ENCODE assay signal across 14 cellular contexts in the genomic region with DNA sequence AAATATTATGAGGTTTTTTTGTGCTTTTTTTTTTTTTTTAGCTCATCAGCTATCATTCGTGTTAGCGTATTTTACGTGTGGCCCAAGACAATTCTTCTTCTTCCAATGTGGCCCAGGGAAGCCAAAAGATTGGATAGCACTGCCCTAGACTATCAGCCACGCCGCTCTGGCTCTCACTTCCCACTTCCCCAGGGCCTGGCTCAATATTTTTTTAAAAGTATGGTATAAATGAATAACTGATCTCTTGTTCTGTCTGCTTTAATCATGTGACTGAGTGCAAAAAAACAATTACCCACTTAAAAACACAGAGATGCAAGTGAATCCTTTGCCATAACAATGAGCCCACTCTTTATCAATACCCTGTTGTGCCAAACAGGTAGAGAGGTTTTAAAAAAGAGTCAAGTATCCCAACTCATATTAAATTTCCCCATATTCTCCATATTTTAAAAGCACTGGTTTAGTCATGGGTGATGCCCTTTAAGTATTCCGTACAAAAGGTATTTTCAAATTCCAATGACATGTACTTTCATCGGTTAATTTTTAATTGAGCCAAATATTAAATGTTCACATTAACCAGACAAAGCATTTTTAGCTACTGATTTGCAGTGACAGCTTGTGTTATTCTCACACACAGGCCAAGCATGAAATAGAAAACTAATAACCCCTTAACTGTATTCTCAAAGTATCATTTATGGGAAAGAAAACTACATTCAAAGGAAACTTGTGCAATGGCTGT. TPM values are rescaled to one million over a fixed set of nuclear protein-coding genes. Genes with fewer than 3 reads are reported as not detected.
DNase-seq lines count a peak whose midpoint lies in the region; ATAC-seq and TF ChIP-seq lines count a peak whose summit lies in the region.
"Had no signal": no experiment of that assay in that cellular context is flagged by ENCODE, and none has a peak within 500 bp of the region (broad histone marks: within the 10 kb centered on the region; RNA-seq: fewer than 3 reads in every experiment).

No MANE protein-coding gene starts in this region.

- H3K4me1 ChIP-seq in heart right ventricle: peaks cover 0 to 63% (median 47%) of the 10 kb centered on the region in 9 donors
- peaks cover 16% of the 10 kb centered on the region for H3K4me1 ChIP-seq in mesenchymal stem cell (ENCODE audit: control insufficient read depth, insufficient read depth, low read depth, low read length)
- H3K4me1 ChIP-seq in thymus (ENCODE audit: control insufficient read depth, insufficient read depth, low read length): peaks cover 6% of the 10 kb centered on the region
- H3K4me1 ChIP-seq: HAP-1 had no signal

- no peak overlapping the region for H3K14ac ChIP-seq in mesenchymal stem cell (ENCODE audit: low read length in 2 of 2)

- no peak overlapping the region for H3K18ac ChIP-seq in mesenchymal stem cell (ENCODE audit: low read depth in 1 of 2, low read length in 2 of 2)

- H3K27me3 ChIP-seq in heart right ventricle (no peaks in the 10 kb centered on the region), mesenchymal stem cell (ENCODE audit: control insufficient read depth in 1 of 2, insufficient read depth in 1 of 2, low read length in 2 of 2) (no peaks in the 10 kb centered on the region), thymus (ENCODE audit: control insufficient read depth, insufficient read depth) (no peaks in the 10 kb centered on the region)
- H3K27me3 ChIP-seq: ovary, SJSA1, upper lobe of right lung had no signal

- H3K4me3 Mint-ChIP-seq in T-cell: peak overlapping the region in 1 of 3 donors; percentile 33

- H3K9ac ChIP-seq in mesenchymal stem cell (ENCODE audit: low read length): no peak overlapping the region

- peaks cover 18% of the 10 kb centered on the region for H3K79me1 ChIP-seq in mesenchymal stem cell (replicated peaks; ENCODE audit: low read length, poor library complexity, severe bottlenecking)

- H3K27ac Mint-ChIP-seq in T-cell: peak overlapping the region; percentile 55 to 90

- H2BK15ac ChIP-seq in mesenchymal stem cell (ENCODE audit: low read depth, poor library complexity, severe bottlenecking): no peak overlapping the region

- peaks cover 88 to 94% (median 92%) of the 10 kb centered on the region in 3 donors for H3K4me1 Mint-ChIP-seq in T-cell

- H2AK5ac ChIP-seq in mesenchymal stem cell (ENCODE audit: low read length, severe bottlenecking): no peak overlapping the region

- no peak overlapping the region for H4K91ac ChIP-seq in mesenchymal stem cell (ENCODE audit: low read length)

- 80 to 85% methylated on average over 7 of the region's 7 CpGs for WGBS in heart right ventricle, 2 donors
- 87% methylated on average over 3 of the region's 7 CpGs for WGBS in mesenchymal stem cell
- 96% methylated on average over 7 of the region's 7 CpGs for WGBS in thymus

- H3K9me3 ChIP-seq in heart right ventricle (no peaks in the 10 kb centered on the region), mesenchymal stem cell (ENCODE audit: control insufficient read depth, low read length) (no peaks in the 10 kb centered on the region), thymus (ENCODE audit: control insufficient read depth) (no peaks in the 10 kb centered on the region)
- H3K9me3 ChIP-seq: HAP-1, ovary, SJSA1, upper lobe of right lung had no signal

- H3K36me3 Mint-ChIP-seq in T-cell: peaks cover 20% of the 10 kb centered on the region

- H3K9me3 Mint-ChIP-seq in T-cell: no peaks in the 10 kb centered on the region

- no peak overlapping the region for H2AFZ ChIP-seq in mesenchymal stem cell (ENCODE audit: low read depth, low read length)

- H3K4me3 ChIP-seq in heart right ventricle (no peak overlapping the region), mesenchymal stem cell (ENCODE audit: insufficient read depth in 1 of 2, low read depth in 1 of 2, low read length in 2 of 2) (no peak overlapping the region), thymus (ENCODE audit: low read length) (no peak overlapping the region)
- H3K4me3 ChIP-seq: HAP-1, ovary, SJSA1, upper lobe of right lung had no signal

- POLR2A ChIA-PET in T-cell (lab: Charles Lee): interaction anchor here (0.6 kb wide), 3 partner anchors 11 to 145 kb away, joined by 4 to 6 read pairs (median 4); no protein-coding TSS in a partner anchor

- CTCF ChIA-PET in T-cell (lab: Charles Lee): interaction anchor here (0.6 to 3.2 kb wide), 8 partner anchors 11 to 950 kb away, joined by 3 to 15 read pairs (median 4); no protein-coding TSS in a partner anchor

- DNase-seq in heart right ventricle: no peak
- DNase-seq in left cardiac atrium: no peak
- no peak for DNase-seq in T-cell
- no peak for DNase-seq in mesenchymal stem cell
- DNase-seq: NCI-H1930, upper lobe of right lung, WERI-Rb-1 had no signal

- H3K36me3 ChIP-seq in heart right ventricle: no peaks in the 10 kb centered on the region
- no peaks in the 10 kb centered on the region for H3K36me3 ChIP-seq in mesenchymal stem cell (ENCODE audit: control insufficient read depth in 1 of 2, insufficient read depth in 2 of 2, low read depth in 1 of 2, low read length in 2 of 2)
- H3K36me3 ChIP-seq in thymus (ENCODE audit: control insufficient read depth, insufficient read depth): no peaks in the 10 kb centered on the region
- H3K36me3 ChIP-seq: HAP-1, ovary, SJSA1, upper lobe of right lung, WERI-Rb-1 had no signal

- TF ChIP-seq CTCF in heart right ventricle (IDR thresholded peaks at IDR 0.05): no peak

- H3K23ac ChIP-seq in mesenchymal stem cell (ENCODE audit: low read length in 2 of 2): no peak overlapping the region

- no peak overlapping the region for H4K8ac ChIP-seq in mesenchymal stem cell (ENCODE audit: low read length)

- H3K4ac ChIP-seq in mesenchymal stem cell (ENCODE audit: low read depth in 1 of 2, low read length in 2 of 2): no peak overlapping the region

- H3K4me2 ChIP-seq in mesenchymal stem cell (ENCODE audit: low read length, poor library complexity, severe bottlenecking): no peak overlapping the region

- no peak overlapping the region for H2BK12ac ChIP-seq in mesenchymal stem cell (ENCODE audit: low read length in 2 of 2)

- H2BK5ac ChIP-seq in mesenchymal stem cell (ENCODE audit: low read depth, low read length, poor library complexity, severe bottlenecking): peak overlapping the region; percentile 45

- no peak for ATAC-seq in heart right ventricle
- no peak for ATAC-seq in left cardiac atrium
- ATAC-seq in T-cell (replicated peaks in 1 of 4): no peak
- no peak for ATAC-seq in GM18861 (IDR thresholded peaks at IDR 0.05; ENCODE audit: unreplicated experiment)
- no peak for ATAC-seq in HG03135 (IDR thresholded peaks at IDR 0.05; ENCODE audit: unreplicated experiment)
- ATAC-seq in HG03097 (IDR thresholded peaks at IDR 0.05; ENCODE audit: low FRiP score, unreplicated experiment): no peak
- ATAC-seq: upper lobe of right lung had no signal

- H3K27ac ChIP-seq in heart right ventricle (peak overlapping the region in 9 of 10 donors; percentile 7 to 69 (median 45)), mesenchymal stem cell (ENCODE audit: low read length, poor library complexity, severe bottlenecking) (peak overlapping the region; percentile 77), thymus (ENCODE audit: low read depth) (peak overlapping the region; percentile 31)
- H3K27ac ChIP-seq: ovary, SJSA1, upper lobe of right lung, WERI-Rb-1 had no signal

- H2BK120ac ChIP-seq in mesenchymal stem cell (ENCODE audit: low read depth, low read length): no peak overlapping the region

- H3K27me3 Mint-ChIP-seq in T-cell: no peaks in the 10 kb centered on the region

- intact Hi-C loops in heart right ventricle (cut with DNase I): no loop called here
- intact Hi-C loops in left cardiac atrium (cut with DNase I): no loop called here

RNA-seq across cellular contexts. Expression of a gene that starts 12.6 kb away (rescaled TPM):
- total RNA-seq in heart right ventricle: 10 to 100 TPM in 4 of 10 donors, 1 to 10 TPM in 6; 5.2 to 23.1 (median 9.8) TPM
- 1 to 10 TPM; 1.5 to 3.2 TPM for polyA plus RNA-seq in heart right ventricle
- 10 to 100 TPM; 10.1 to 11.6 TPM for total RNA-seq in left cardiac atrium
- 100 to 1,000 TPM; 113 to 201 (median 123) TPM for total RNA-seq in T-cell
- 0.28 TPM for polyA plus RNA-seq in mesenchymal stem cell (2013, experiment 1 of 2)
- polyA plus RNA-seq in mesenchymal stem cell (2013, experiment 2 of 2): 0.19 TPM
- polyA plus RNA-seq in thymus: 11.7 TPM

Comparison
In these comparisons a context has a peak if more than half of its experiments do, and no peak if none do; other contexts are left out.
1. RNA of a gene that starts 12.6 kb away (total RNA-seq): 113 to 201 TPM in T-cell; 10.1 to 11.6 TPM in left cardiac atrium and 5.2 to 23.1 TPM in heart right ventricle; every median in the first group is over 4 times any median in the second.
2. Peak in every context shown above with its lines, with median percentiles within 50 percentile points of each other: H3K27ac ChIP-seq.